Comparison of ENCODE assay signal across 9 cellular contexts in genomic region chr10:80133221-80133620, GRCh38. TPM values are rescaled to one million over a fixed set of nuclear protein-coding genes. Genes with fewer than 3 reads are reported as not detected.
DNase-seq lines count a peak whose midpoint lies in the region; ATAC-seq and TF ChIP-seq lines count a peak whose summit lies in the region.
"Had no signal": no experiment of that assay in that cellular context is flagged by ENCODE, and none has a peak within 500 bp of the region (broad histone marks: within the 10 kb centered on the region; RNA-seq: fewer than 3 reads in every experiment).

No MANE protein-coding gene starts in this region.

- no peak for ATAC-seq in HG03175 (IDR thresholded peaks at IDR 0.05; ENCODE audit: unreplicated experiment)

- TF ChIP-seq CTCF in fibroblast of pulmonary artery (IDR thresholded peaks at IDR 0.05; ENCODE audit: low read length, missing control alignments): no peak
- no peak for TF ChIP-seq CTCF in nephron (IDR thresholded peaks at IDR 0.05; ENCODE audit: unreplicated experiment in 3 of 3)

- H3K27me3 Mint-ChIP-seq in nephron (ENCODE audit: low read depth): peaks cover 31% of the 10 kb centered on the region

- H3K4me3 Mint-ChIP-seq in nephron: peak overlapping the region; percentile 79 to 89 (median 85)

- peak overlapping the region; percentile 52 to 95 (median 84) for H3K27ac Mint-ChIP-seq in nephron

- no peaks in the 10 kb centered on the region for H3K36me3 ChIP-seq in urinary bladder (ENCODE audit: insufficient read depth)

- peak overlapping the region; percentile 64 for H3K4me3 ChIP-seq in fibroblast of pulmonary artery (replicated peaks; ENCODE audit: low read depth, low read length)
- peak overlapping the region; percentile 7 for H3K4me3 ChIP-seq in urinary bladder (ENCODE audit: low read depth, low read length)

- H3K9me3 Mint-ChIP-seq in nephron: no peaks in the 10 kb centered on the region

- WGBS in urinary bladder: 34% methylated on average over 6 of the region's 6 CpGs

- DNase-seq in activated effector memory CD4-positive, alpha-beta T cell treated with anti-CD3 and anti-CD28 coated beads, Interleukin-2, amount 50 U/mL, for 16 hours: peak; percentile 22
- DNase-seq in activated effector memory CD4-positive, alpha-beta T cell treated with Interleukin-2 at 50 U/mL for 16 hours: no peak
- DNase-seq in fibroblast of pulmonary artery (ENCODE audit: low read depth) (peak; percentile 46), NCI-H2107 treated with DMSO at 0.1 percent for 48 hours (lab: John Stamatoyannopoulos, UW; ENCODE audit: unreplicated experiment) (no peak)
- no peak for DNase-seq in activated CD8-positive, alpha-beta memory T cell treated with anti-CD3 and anti-CD28 coated beads, Interleukin-2, amount 50 U/mL, for 4 hours
- DNase-seq: AML-193 had no signal

- no peaks in the 10 kb centered on the region for H3K36me3 Mint-ChIP-seq in nephron (ENCODE audit: low read depth)

- no peaks in the 10 kb centered on the region for H3K4me1 ChIP-seq in urinary bladder (ENCODE audit: insufficient read depth)

- H3K4me1 Mint-ChIP-seq in nephron: peaks cover 36% of the 10 kb centered on the region

- peak overlapping the region; percentile 88 for H3K27ac ChIP-seq in urinary bladder (ENCODE audit: low read depth)

RNA-seq across cellular contexts. Expression of gene PLAC9, which starts 0.7 kb away (rescaled TPM):
- total RNA-seq in urinary bladder: 64.9 TPM
- polyA plus RNA-seq in urinary bladder: 54.3 TPM

RNA-seq across cellular contexts. Expression of gene TMEM254, which starts 54.8 kb away (rescaled TPM):
- total RNA-seq in urinary bladder: 14.8 TPM
- 18.3 TPM for polyA plus RNA-seq in urinary bladder

Comparison
In these comparisons a context has a peak if more than half of its experiments do, and no peak if none do; other contexts are left out.
1. DNase-seq: peak in activated effector memory CD4-positive, alpha-beta T cell treated with anti-CD3 and anti-CD28 coated beads, Interleukin-2, amount 50 U/mL, for 16 hours (single experiment) and fibroblast of pulmonary artery (single experiment); none in activated effector memory CD4-positive, alpha-beta T cell treated with Interleukin-2 at 50 U/mL for 16 hours (single experiment), NCI-H2107 treated with DMSO at 0.1 percent for 48 hours (single experiment) and activated CD8-positive, alpha-beta memory T cell treated with anti-CD3 and anti-CD28 coated beads, Interleukin-2, amount 50 U/mL, for 4 hours (single experiment).